Comparison of ENCODE assay signal across 8 cellular contexts in the genomic region with DNA sequence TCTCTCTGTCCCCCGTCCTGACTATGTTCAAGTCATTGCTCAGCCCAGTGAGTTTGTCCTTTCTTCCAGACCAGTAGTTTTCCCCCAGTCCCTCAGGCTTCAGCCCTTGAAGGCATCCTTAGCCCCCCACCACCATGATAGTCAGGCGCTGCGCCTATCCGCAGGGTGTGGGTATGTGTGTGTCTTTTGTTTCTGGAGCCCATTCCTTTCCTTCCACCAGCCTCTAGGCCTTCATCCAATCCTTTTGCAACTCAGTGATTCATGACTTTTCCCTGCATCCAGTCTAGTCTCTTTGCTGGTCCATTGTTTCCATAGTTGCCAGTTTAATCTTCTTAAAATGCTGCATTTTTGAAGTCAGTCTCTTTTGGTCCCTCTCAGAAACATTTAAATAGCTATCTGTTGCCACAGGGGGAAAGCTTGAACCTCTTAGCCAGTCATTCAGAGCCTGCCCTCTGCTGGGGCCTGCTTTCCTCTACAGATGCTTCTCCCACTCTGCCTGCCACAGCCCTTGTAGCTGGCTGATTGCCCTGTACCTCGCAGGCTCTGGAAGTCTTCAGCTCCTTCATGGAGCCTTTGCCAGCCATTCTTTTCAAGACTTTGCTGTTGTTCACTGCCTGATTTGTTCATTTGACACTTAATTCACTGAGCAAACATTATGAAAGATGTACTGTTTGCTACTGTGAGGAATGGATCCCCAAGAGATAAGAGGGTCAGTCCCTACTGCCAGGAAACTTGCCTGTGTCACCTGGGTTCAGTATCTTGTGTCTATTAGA. TPM values are rescaled to one million over a fixed set of nuclear protein-coding genes. Genes with fewer than 3 reads are reported as not detected.
DNase-seq lines count a peak whose midpoint lies in the region; ATAC-seq, FAIRE-seq and TF ChIP-seq lines count a peak whose summit lies in the region.

No MANE protein-coding gene starts in this region.

- ATAC-seq in HG02678 (IDR thresholded peaks at IDR 0.05; ENCODE audit: unreplicated experiment): peak; percentile 90

- peak; percentile 37 for FAIRE-seq in TTC549 (lab: Jason Lieb, UNC)

- intact Hi-C loops in spleen (cut with DNase I; ENCODE audit: low total_unique reads): loop anchor here (10.0 kb wide), 1 partner anchor 454 kb away; no protein-coding TSS in a partner anchor

- peak; percentile 18 to 68 (median 47) for DNase-seq in NCI-H1417 (lab: John Stamatoyannopoulos, UW)
- no peak for DNase-seq in NCI-H1417 treated with DMSO at 0.1 percent for 48 hours (lab: John Stamatoyannopoulos, UW)
- DNase-seq in NCI-H128 (lab: John Stamatoyannopoulos, UW; ENCODE audit: unreplicated experiment): peak; percentile 16
- peak; percentile 54 for DNase-seq in brain pericyte (ENCODE audit: low read depth, low spot score)
- peak; percentile 83 for DNase-seq in iPS-NIHi7 (ENCODE audit: extremely low spot score)
- DNase-seq in spleen: peak; percentile 82

- no peaks in the 10 kb centered on the region for H3K27me3 ChIP-seq in spleen (replicated peaks in 1 of 7)

- TF ChIP-seq POLR2A in spleen (IDR thresholded peaks at IDR 0.05): no peak

- no peak overlapping the region for H3K4me3 ChIP-seq in spleen

- peak overlapping the region in 4 of 8 donors; percentile 27 to 63 (median 42) for H3K27ac ChIP-seq in spleen

- peak; percentile 25 to 79 (median 62) for TF ChIP-seq CTCF in spleen (IDR thresholded peaks at IDR 0.05 in 8 of 11, conservative IDR thresholded peaks at IDR 0.05 in 3 of 11)

- no peaks in the 10 kb centered on the region for H3K9me3 ChIP-seq in spleen

- peaks cover 0 to 38% (median 19%) of the 10 kb centered on the region in 6 donors for H3K36me3 ChIP-seq in spleen

- H3K4me1 ChIP-seq in spleen: peaks cover 13 to 63% (median 40%) of the 10 kb centered on the region in 6 donors

- WGBS in spleen, 5 donors: 76 to 87% (median 80%) methylated on average over 5 of the region's 5 CpGs

RNA-seq across cellular contexts. Expression of a gene that starts 55.9 kb away (rescaled TPM):
- 100 to 1,000 TPM in 5 of 7 donors, 10 to 100 TPM in 2; 68.6 to 158 (median 126) TPM for total RNA-seq in spleen
- polyA plus RNA-seq in spleen: 10 to 100 TPM in 2 of 3 donors, 1 to 10 TPM in 1; 9.8 to 32.3 (median 16.3) TPM

RNA-seq across cellular contexts. Expression of a gene that starts 57.3 kb away (rescaled TPM):
- 10 to 100 TPM; 11.3 to 16.4 (median 13.0) TPM for total RNA-seq in spleen
- polyA plus RNA-seq in spleen: 1 to 10 TPM; 4.2 to 5.4 (median 4.6) TPM
